25 cellular contexts compared by ENCODE assay signal in the genomic region with DNA sequence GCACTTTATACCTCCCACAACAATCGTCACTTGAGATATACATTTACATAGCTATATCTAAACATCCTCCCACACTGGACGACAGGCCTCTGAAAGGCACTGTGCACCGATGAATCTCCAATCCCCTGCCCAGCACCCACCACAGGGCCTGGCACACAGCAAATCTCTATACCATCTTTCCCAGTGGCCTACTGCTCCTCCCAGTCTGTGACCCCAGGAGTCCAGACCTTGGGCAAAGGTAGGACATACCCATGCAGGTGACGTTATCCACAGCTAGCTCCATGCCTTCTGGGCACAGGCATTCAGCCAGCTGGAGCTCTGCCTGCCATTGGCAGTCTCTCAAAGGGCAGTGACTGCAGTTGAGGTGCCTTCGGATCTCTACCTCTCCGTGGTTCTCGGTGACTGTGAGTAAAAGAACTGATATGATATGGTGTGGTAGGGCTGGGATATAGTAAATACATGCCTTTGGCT. TPM values are rescaled to one million over a fixed set of nuclear protein-coding genes. Genes with fewer than 3 reads are reported as not detected.
DNase-seq lines count a peak whose midpoint lies in the region; ATAC-seq, FAIRE-seq and TF ChIP-seq lines count a peak whose summit lies in the region.
"Had no signal": no experiment of that assay in that cellular context is flagged by ENCODE, and none has a peak within 500 bp of the region (broad histone marks: within the 10 kb centered on the region; RNA-seq: fewer than 3 reads in every experiment).

No MANE protein-coding gene starts in this region.

- peak; percentile 51 for DNase-seq in LoVo (ENCODE audit: low spot score)
- peak; percentile 54 for DNase-seq in RWPE1 (ENCODE audit: low spot score)
- peak; percentile 54 for DNase-seq in left ventricle myocardium inferior
- DNase-seq in pancreas, result peak; percentile 79 to 97 (median 94)
- no peak for DNase-seq in Calu3
- DNase-seq: activated CD4-positive, alpha-beta T cell treated with anti-CD3 and anti-CD28 coated beads for 36 hours; activated naive CD8-positive, alpha-beta T cell treated with anti-CD3 and anti-CD28 coated beads, Interleukin-2, amount 50 U/mL, for 24 hours; AML-193; Caco-2; EL; esophagus squamous epithelium; lower lobe of right lung; natural killer cell; NCI-H1694; NCI-H226; NK-92 treated with Interleukin-12 subunit alpha and Interleukin-12 subunit beta, amount 100 ng/mL, for 24 hours; stimulated activated CD4-positive, alpha-beta T cell treated with anti-CD3 and anti-CD28 coated beads, Interleukin-2, amount 100 ng/mL, for 24 hours; upper lobe of left lung had no signal

- no peak for FAIRE-seq in pancreas (lab: Jason Lieb, UNC)
- FAIRE-seq: GM19239 had no signal

- CTCF ChIA-PET in RWPE1 (lab: Yijun Ruan, JAX), result interaction anchor here (1.2 to 3.1 kb wide), 2 partner anchors 14 to 42 kb away, joined by 4 to 17 read pairs; no protein-coding TSS in a partner anchor
- CTCF ChIA-PET in Calu3 (lab: Charles Lee), result interaction anchor here (0.7 kb wide), 1 partner anchor 42 kb away, joined by 3 read pairs; no protein-coding TSS in a partner anchor

- H3K36me3 Mint-ChIP-seq in Calu3 (ENCODE audit: insufficient read depth, unreplicated experiment), result no peaks in the 10 kb centered on the region
- H3K36me3 Mint-ChIP-seq: natural killer cell had no signal

- TF ChIP-seq CTCF in RWPE1 (conservative IDR thresholded peaks at IDR 0.05; ENCODE audit: low read depth), result no peak
- TF ChIP-seq CTCF in left ventricle myocardium inferior (IDR thresholded peaks at IDR 0.05; ENCODE audit: borderline replicate concordance), result no peak
- no peak for TF ChIP-seq CTCF in pancreas (IDR thresholded peaks at IDR 0.05)
- TF ChIP-seq CTCF in Calu3 (IDR thresholded peaks at IDR 0.05; ENCODE audit: unreplicated experiment), result no peak

- POLR2A ChIA-PET in RWPE1 (lab: Yijun Ruan, JAX; ENCODE audit: low non-redundant PET), result no interaction called here

- no peaks in the 10 kb centered on the region for H3K27me3 Mint-ChIP-seq in Calu3 (ENCODE audit: unreplicated experiment)

- BruUV-seq in Calu3 (replicated peaks; lab: Mats Ljungman, UMichigan), result no TSS peak

- H3K4me1 Mint-ChIP-seq in Calu3 (ENCODE audit: low read depth, unreplicated experiment), result no peaks in the 10 kb centered on the region

- no peak overlapping the region for H3K27ac Mint-ChIP-seq in Calu3 (ENCODE audit: unreplicated experiment)
- H3K27ac Mint-ChIP-seq: activated CD4-positive, alpha-beta T cell treated with anti-CD3 and anti-CD28 coated beads for 36 hours; activated naive CD8-positive, alpha-beta T cell treated with anti-CD3 and anti-CD28 coated beads, Interleukin-2, amount 50 U/mL, for 24 hours; activated T-helper 2 cell treated with anti-CD3 and anti-CD28 coated beads, Interferon-gamma antibody, Interleukin-2, Interleukin-4, amounts not matched to agents 10 μg/mL and 5 μg/mL and 100 μg/mL, durations not matched to agents 14 hours and 24 hours and 36 hours; natural killer cell; stimulated activated naive CD8-positive, alpha-beta T cell treated with anti-CD3 and anti-CD28 coated beads, Interleukin-15, Interleukin-2, amounts not matched to agents 100 ng/mL and 50 ng/mL, for 24 hours had no signal

- H3K9me3 Mint-ChIP-seq in Calu3 (ENCODE audit: low read depth, unreplicated experiment), result no peaks in the 10 kb centered on the region
- H3K9me3 Mint-ChIP-seq: activated naive CD8-positive, alpha-beta T cell treated with anti-CD3 and anti-CD28 coated beads, Interleukin-2, amount 50 U/mL, for 24 hours; activated T-helper 2 cell treated with anti-CD3 and anti-CD28 coated beads, Interferon-gamma antibody, Interleukin-2, Interleukin-4, amounts not matched to agents 10 μg/mL and 5 μg/mL and 100 μg/mL, durations not matched to agents 14 hours and 24 hours and 36 hours; natural killer cell; stimulated activated naive CD8-positive, alpha-beta T cell treated with anti-CD3 and anti-CD28 coated beads, Interleukin-15, Interleukin-2, amounts not matched to agents 100 ng/mL and 50 ng/mL, for 24 hours had no signal

- H3K4me1 ChIP-seq in left ventricle myocardium inferior (peaks cover 22% of the 10 kb centered on the region), pancreas (peaks cover 0 to 6% (median 0%) of the 10 kb centered on the region in 3 donors)
- H3K4me1 ChIP-seq: parathyroid adenoma had no signal

- 27 to 33% methylated on average over 7 of the region's 7 CpGs for WGBS in pancreas, 2 donors

- intact Hi-C loops in left ventricle myocardium inferior (cut with micrococcal nuclease), result no loop called here
- intact Hi-C loops in pancreas (cut with DNase I), result no loop called here
- intact Hi-C loops in Calu3 (cut with micrococcal nuclease; ENCODE audit: unreplicated experiment), result no loop called here

- no peak overlapping the region for H3K4me3 Mint-ChIP-seq in Calu3 (ENCODE audit: low read depth, unreplicated experiment)
- H3K4me3 Mint-ChIP-seq: activated CD4-positive, alpha-beta T cell treated with anti-CD3 and anti-CD28 coated beads for 36 hours; activated naive CD8-positive, alpha-beta T cell treated with anti-CD3 and anti-CD28 coated beads, Interleukin-2, amount 50 U/mL, for 24 hours; natural killer cell; stimulated activated naive CD8-positive, alpha-beta T cell treated with anti-CD3 and anti-CD28 coated beads, Interleukin-15, Interleukin-2, amounts not matched to agents 100 ng/mL and 50 ng/mL, for 24 hours had no signal

- no peaks in the 10 kb centered on the region for H3K9me3 ChIP-seq in left ventricle myocardium inferior (replicated peaks)
- H3K9me3 ChIP-seq in pancreas, result no peaks in the 10 kb centered on the region
- H3K9me3 ChIP-seq: Caco-2, esophagus squamous epithelium, lower lobe of right lung, upper lobe of left lung had no signal

- H3K27me3 ChIP-seq in left ventricle myocardium inferior (ENCODE audit: low read depth) (peaks cover 48% of the 10 kb centered on the region), pancreas (peaks cover 0 to 8% (median 2%) of the 10 kb centered on the region in 4 donors)

- no peak overlapping the region for H3K27ac ChIP-seq in RWPE1
- no peak overlapping the region for H3K27ac ChIP-seq in left ventricle myocardium inferior (replicated peaks)
- no peak overlapping the region for H3K27ac ChIP-seq in pancreas
- H3K27ac ChIP-seq: esophagus squamous epithelium, lower lobe of right lung, parathyroid adenoma, upper lobe of left lung had no signal

- no peak overlapping the region for H3K4me3 ChIP-seq in left ventricle myocardium inferior
- no peak overlapping the region for H3K4me3 ChIP-seq in pancreas
- H3K4me3 ChIP-seq: esophagus squamous epithelium, lower lobe of right lung, upper lobe of left lung had no signal

- ATAC-seq in pancreas, result peak; percentile 89 to 93 (median 90)
- no peak for ATAC-seq in GM18861 (IDR thresholded peaks at IDR 0.05; ENCODE audit: unreplicated experiment)
- ATAC-seq in HG03460 (IDR thresholded peaks at IDR 0.05; ENCODE audit: unreplicated experiment), result no peak
- ATAC-seq in HG03159 (IDR thresholded peaks at IDR 0.05; ENCODE audit: unreplicated experiment), result no peak
- ATAC-seq: activated CD4-positive, alpha-beta T cell treated with anti-CD3 and anti-CD28 coated beads for 36 hours; activated naive CD8-positive, alpha-beta T cell treated with anti-CD3 and anti-CD28 coated beads, Interleukin-2, amount 50 U/mL, for 24 hours; natural killer cell had no signal

- H3K36me3 ChIP-seq in left ventricle myocardium inferior (no peaks in the 10 kb centered on the region), pancreas (no peaks in the 10 kb centered on the region)
- H3K36me3 ChIP-seq: esophagus squamous epithelium, lower lobe of right lung, upper lobe of left lung had no signal

RNA-seq across cellular contexts. Expression of a gene that starts 5.8 kb away (rescaled TPM):
- 1.2 TPM for total RNA-seq in left ventricle myocardium inferior
- total RNA-seq in pancreas, result under 1 TPM; 0.17 to 0.41 (median 0.26) TPM
- under 1 TPM; 0.19 to 0.63 TPM for polyA plus RNA-seq in pancreas
- 0.24 and 0.32 TPM in 2 replicates for total RNA-seq in Calu3 (2022)

RNA-seq across cellular contexts. Expression of a gene that starts 14.2 kb away (rescaled TPM):
- total RNA-seq in left ventricle myocardium inferior (1.9 TPM), pancreas (1 to 10 TPM in 4 of 6 donors, under 1 TPM in 2; 0.64 to 2.8 (median 1.1) TPM), Calu3 (2022) (0.61 and 0.68 TPM in 2 replicates)
- polyA plus RNA-seq in pancreas, result 1 to 10 TPM in 1 of 2 donors, under 1 TPM in 1; 0.84 to 1.3 TPM
- total RNA-seq: natural killer cell had no signal

RNA-seq across cellular contexts. Expression of a gene that starts 36.2 kb away (rescaled TPM):
- total RNA-seq in left ventricle myocardium inferior (25.6 TPM), pancreas (10 to 100 TPM; 11.2 to 24.1 (median 17.8) TPM), Calu3 (2022) (33.3 and 35.4 TPM in 2 replicates)
- polyA plus RNA-seq in pancreas, result 10 to 100 TPM; 10.6 to 16.9 TPM

RNA-seq across cellular contexts. Expression of a gene that starts 51.2 kb away (rescaled TPM):
- total RNA-seq in left ventricle myocardium inferior (3.3 TPM), pancreas (10 to 100 TPM in 4 of 6 donors, 1 to 10 TPM in 2; 8.5 to 14.4 (median 11.1) TPM), Calu3 (2022) (5.5 and 8.1 TPM in 2 replicates)
- 1 to 10 TPM; 7.3 to 8.1 TPM for polyA plus RNA-seq in pancreas

Comparison
In these comparisons a context has a peak if more than half of its experiments do, and no peak if none do; other contexts are left out.
1. ATAC-seq: peak in pancreas (4 of 4); none in GM18861 (single experiment), HG03460 (single experiment) and HG03159 (single experiment).